ENCODE assay signal across 13 cellular contexts in genomic region chr17:72456026-72456569, GRCh38.
DNase-seq lines count a peak whose midpoint lies in the region; ATAC-seq and TF ChIP-seq lines count a peak whose summit lies in the region.
"Had no signal": no experiment of that assay in that cellular context is flagged by ENCODE, and none has a peak within 500 bp of the region (broad histone marks: within the 10 kb centered on the region; RNA-seq: fewer than 3 reads in every experiment).

No MANE protein-coding gene starts in this region.

- H2BK120ac ChIP-seq in mesenchymal stem cell (ENCODE audit: low read depth, low read length), result no peak overlapping the region

- TF ChIP-seq EP300 in Ishikawa (IDR thresholded peaks at IDR 0.05; ENCODE audit: borderline replicate concordance), result 0 out of 2 replicates have a peak, but pooled peaks have one; percentile 10

- TF ChIP-seq CTCF in choroid plexus epithelial cell (conservative IDR thresholded peaks at IDR 0.05; ENCODE audit: low read depth, low read length) (no peak), omental fat pad (IDR thresholded peaks at IDR 0.05) (no peak)

- no peak overlapping the region for H2AFZ ChIP-seq in mesenchymal stem cell (ENCODE audit: low read depth, low read length)

- ATAC-seq in GM18517 (IDR thresholded peaks at IDR 0.05; ENCODE audit: unreplicated experiment) (no peak), omental fat pad (ENCODE audit: low FRiP score) (no peak)

- no peak overlapping the region for H3K4me2 ChIP-seq in mesenchymal stem cell (ENCODE audit: low read length, poor library complexity, severe bottlenecking)

- H4K91ac ChIP-seq in mesenchymal stem cell (ENCODE audit: low read length), result no peak overlapping the region

- no peak overlapping the region for H3K14ac ChIP-seq in mesenchymal stem cell (ENCODE audit: low read length in 2 of 2)

- 80% methylated on average over 5 of the region's 6 CpGs for WGBS in mesenchymal stem cell

- H2AK5ac ChIP-seq in mesenchymal stem cell (ENCODE audit: low read length, severe bottlenecking), result peak overlapping the region; percentile 88

- no peak overlapping the region for H3K27ac ChIP-seq in mesenchymal stem cell (ENCODE audit: low read length, poor library complexity, severe bottlenecking)
- H3K27ac ChIP-seq: coronary artery, WERI-Rb-1 had no signal

- H3K27me3 ChIP-seq in mesenchymal stem cell (ENCODE audit: control insufficient read depth in 1 of 2, insufficient read depth in 1 of 2, low read length in 2 of 2), result no peaks in the 10 kb centered on the region

- peak overlapping the region in 1 of 2 experiments; percentile 9 for H3K18ac ChIP-seq in mesenchymal stem cell (ENCODE audit: low read depth in 1 of 2, low read length in 2 of 2)

- H3K4me1 ChIP-seq in mesenchymal stem cell (ENCODE audit: control insufficient read depth, insufficient read depth, low read depth, low read length), result peaks cover 23% of the 10 kb centered on the region

- peaks cover 27% of the 10 kb centered on the region for H3K79me1 ChIP-seq in mesenchymal stem cell (replicated peaks; ENCODE audit: low read length, poor library complexity, severe bottlenecking)

- no peak overlapping the region for H3K23ac ChIP-seq in mesenchymal stem cell (ENCODE audit: low read length in 2 of 2)

- H3K9ac ChIP-seq in mesenchymal stem cell (ENCODE audit: low read length), result no peak overlapping the region

- no peaks in the 10 kb centered on the region for H3K9me3 ChIP-seq in mesenchymal stem cell (ENCODE audit: control insufficient read depth, low read length)

- DNase-seq in AG08395 (ENCODE audit: low spot score) (peak; percentile 77), choroid plexus epithelial cell (ENCODE audit: low read depth) (peak; percentile 40), mesenchymal stem cell (peak; percentile 61), NCI-H2081 treated with DMSO at 0.1 percent for 48 hours (lab: John Stamatoyannopoulos, UW) (no peak), omental fat pad (ENCODE audit: low spot score) (no peak)
- no peak for DNase-seq in activated T-cell treated with anti-CD3 and anti-CD28 coated beads, Interleukin-2, amount 50 U/mL, for 48 hours
- DNase-seq: GDM1; NCI-H2107; stimulated activated CD4-positive, alpha-beta T cell treated with anti-CD3 and anti-CD28 coated beads, Interleukin-12 subunit alpha, Interleukin-12 subunit beta, amount 100 ng/mL, for 4 hours; WERI-Rb-1 had no signal

- H2BK12ac ChIP-seq in mesenchymal stem cell (ENCODE audit: low read length in 2 of 2), result no peak overlapping the region

- H3K4me3 ChIP-seq in choroid plexus epithelial cell (ENCODE audit: low read depth, low read length), result no peak overlapping the region
- H3K4me3 ChIP-seq in mesenchymal stem cell (ENCODE audit: insufficient read depth in 1 of 2, low read depth in 1 of 2, low read length in 2 of 2), result no peak overlapping the region
- H3K4me3 ChIP-seq: coronary artery had no signal

- H4K8ac ChIP-seq in mesenchymal stem cell (ENCODE audit: low read length), result no peak overlapping the region

- no peak overlapping the region for H3K4ac ChIP-seq in mesenchymal stem cell (ENCODE audit: low read depth in 1 of 2, low read length in 2 of 2)

- H3K36me3 ChIP-seq in mesenchymal stem cell (ENCODE audit: control insufficient read depth in 1 of 2, insufficient read depth in 2 of 2, low read depth in 1 of 2, low read length in 2 of 2), result no peaks in the 10 kb centered on the region
- H3K36me3 ChIP-seq: WERI-Rb-1 had no signal

- peak; percentile 11; the same call in 1 of the 2 replicates for TF ChIP-seq RAD21 in Ishikawa (IDR thresholded peaks at IDR 0.05; ENCODE audit: low read depth)

- H2BK5ac ChIP-seq in mesenchymal stem cell (ENCODE audit: low read depth, low read length, poor library complexity, severe bottlenecking), result no peak overlapping the region

- H2BK15ac ChIP-seq in mesenchymal stem cell (ENCODE audit: low read depth, poor library complexity, severe bottlenecking), result no peak overlapping the region

TF ChIP-seq in Ishikawa, 13 proteins besides CTCF, POLR2A, EP300 and RAD21:
- 0 out of 2 replicates have a peak, but pooled peaks have one; percentile 23 for TF ChIP-seq TCF12 (IDR thresholded peaks at IDR 0.05; ENCODE audit: low read depth)
- 0 out of 2 replicates have a peak, but pooled peaks have one; percentile 6 for TF ChIP-seq TEAD4 (IDR thresholded peaks at IDR 0.05)
- no peak for TF ChIP-seq CREB1 (IDR thresholded peaks at IDR 0.05; ENCODE audit: low read depth)
- TF ChIP-seq NFIC (IDR thresholded peaks at IDR 0.05), result peak; percentile 50

Comparison
In these comparisons a context has a peak if more than half of its experiments do, and no peak if none do; other contexts are left out.
1. DNase-seq: peak in AG08395 (single experiment), choroid plexus epithelial cell (single experiment) and mesenchymal stem cell (single experiment); none in activated T-cell treated with anti-CD3 and anti-CD28 coated beads, Interleukin-2, amount 50 U/mL, for 48 hours (0 of 2), NCI-H2081 treated with DMSO at 0.1 percent for 48 hours (single experiment) and omental fat pad (single experiment).